17 cellular contexts compared by ENCODE assay signal in genomic region chr3:128685001-128685726, GRCh38. TPM values are rescaled to one million over a fixed set of nuclear protein-coding genes. Genes with fewer than 3 reads are reported as not detected.
A peak's percentile ranks its signal among the peaks of the same experiment; 100 is the strongest.
DNase-seq lines count a peak whose midpoint lies in the region; ATAC-seq and TF ChIP-seq lines count a peak whose summit lies in the region.
"Had no signal": no experiment of that assay in that cellular context is flagged by ENCODE, and none has a peak within 500 bp of the region (broad histone marks: within the 10 kb centered on the region; RNA-seq: fewer than 3 reads in every experiment).

No MANE protein-coding gene starts in this region.

- no peaks in the 10 kb centered on the region for H3K27me3 ChIP-seq in CD4-positive, alpha-beta T cell (ENCODE audit: control insufficient read depth, insufficient read depth, low read length)

- peak overlapping the region; percentile 38 for H3K27ac Mint-ChIP-seq in activated CD4-positive, alpha-beta memory T cell treated with anti-CD3 and anti-CD28 coated beads, Interleukin-2, amount 10 ng/mL, durations not matched to agents 7 days and 5 days
- H3K27ac Mint-ChIP-seq in activated CD4-positive, alpha-beta memory T cell treated with anti-CD3 and anti-CD28 coated beads for 36 hours, result no peak overlapping the region
- peak overlapping the region; percentile 56 for H3K27ac Mint-ChIP-seq in CD4-positive, alpha-beta T cell
- H3K27ac Mint-ChIP-seq in activated naive CD8-positive, alpha-beta T cell treated with anti-CD3 and anti-CD28 coated beads, Interleukin-2, amount 50 U/mL, for 24 hours, result peak overlapping the region; percentile 2

- H3K27me3 Mint-ChIP-seq in activated CD4-positive, alpha-beta memory T cell treated with anti-CD3 and anti-CD28 coated beads, Interleukin-2, amount 10 ng/mL, durations not matched to agents 7 days and 5 days, result no peaks in the 10 kb centered on the region
- H3K27me3 Mint-ChIP-seq in activated CD4-positive, alpha-beta memory T cell treated with anti-CD3 and anti-CD28 coated beads for 36 hours, result no peaks in the 10 kb centered on the region
- no peaks in the 10 kb centered on the region for H3K27me3 Mint-ChIP-seq in CD4-positive, alpha-beta T cell
- H3K27me3 Mint-ChIP-seq in activated naive CD8-positive, alpha-beta T cell treated with anti-CD3 and anti-CD28 coated beads, Interleukin-2, amount 50 U/mL, for 24 hours, result peaks cover 2% of the 10 kb centered on the region
- H3K27me3 Mint-ChIP-seq: CD4-positive, alpha-beta memory T cell had no signal

- no peak overlapping the region for H3K4me3 Mint-ChIP-seq in activated CD4-positive, alpha-beta memory T cell treated with anti-CD3 and anti-CD28 coated beads, Interleukin-2, amount 10 ng/mL, durations not matched to agents 7 days and 5 days
- no peak overlapping the region for H3K4me3 Mint-ChIP-seq in activated CD4-positive, alpha-beta memory T cell treated with anti-CD3 and anti-CD28 coated beads for 36 hours
- H3K4me3 Mint-ChIP-seq in CD4-positive, alpha-beta T cell, result peak overlapping the region; percentile 23
- no peak overlapping the region for H3K4me3 Mint-ChIP-seq in activated naive CD8-positive, alpha-beta T cell treated with anti-CD3 and anti-CD28 coated beads, Interleukin-2, amount 50 U/mL, for 24 hours

- ATAC-seq in CD4-positive, alpha-beta T cell (ENCODE audit: poor library complexity), result no peak
- no peak for ATAC-seq in activated naive CD8-positive, alpha-beta T cell treated with anti-CD3 and anti-CD28 coated beads, Interleukin-2, amount 50 U/mL, for 24 hours
- ATAC-seq in HG03039 (IDR thresholded peaks at IDR 0.05; ENCODE audit: unreplicated experiment), result no peak
- ATAC-seq: SK-N-SH treated with all-trans-retinoic acid at 6 μM for 48 hours had no signal

- no peak for TF ChIP-seq CTCF in CD4-positive, alpha-beta T cell (IDR thresholded peaks at IDR 0.05)

- H3K36me3 Mint-ChIP-seq in activated CD4-positive, alpha-beta memory T cell treated with anti-CD3 and anti-CD28 coated beads, Interleukin-2, amount 10 ng/mL, durations not matched to agents 7 days and 5 days (ENCODE audit: low read depth), result no peaks in the 10 kb centered on the region
- no peaks in the 10 kb centered on the region for H3K36me3 Mint-ChIP-seq in activated CD4-positive, alpha-beta memory T cell treated with anti-CD3 and anti-CD28 coated beads for 36 hours
- no peaks in the 10 kb centered on the region for H3K36me3 Mint-ChIP-seq in CD4-positive, alpha-beta T cell (ENCODE audit: low read depth)
- peaks cover 3% of the 10 kb centered on the region for H3K36me3 Mint-ChIP-seq in activated naive CD8-positive, alpha-beta T cell treated with anti-CD3 and anti-CD28 coated beads, Interleukin-2, amount 50 U/mL, for 24 hours (ENCODE audit: low read depth)

- intact Hi-C loops in activated CD4-positive, alpha-beta memory T cell treated with anti-CD3 and anti-CD28 coated beads for 36 hours (cut with micrococcal nuclease), result no loop called here
- intact Hi-C loops in CD4-positive, alpha-beta T cell (cut with DNase I, micrococcal nuclease), result no loop called here
- intact Hi-C loops in posterior vena cava (cut with DNase I), result loop anchor here (10.0 kb wide), 1 partner anchor 110 kb away; no protein-coding TSS in a partner anchor

- H3K9me3 ChIP-seq in CD4-positive, alpha-beta T cell (ENCODE audit: control insufficient read depth, low read length), result no peaks in the 10 kb centered on the region

- POLR2A ChIA-PET in activated CD4-positive, alpha-beta memory T cell treated with anti-CD3 and anti-CD28 coated beads, Interleukin-2, amount 10 ng/mL, durations not matched to agents 7 days and 5 days (lab: Charles Lee), result no interaction called here
- POLR2A ChIA-PET in activated CD4-positive, alpha-beta memory T cell treated with anti-CD3 and anti-CD28 coated beads for 36 hours (lab: Charles Lee), result interaction anchor here (0.6 kb wide), 1 partner anchor 75 kb away, joined by 3 read pairs; no protein-coding TSS in a partner anchor
- POLR2A ChIA-PET in CD4-positive, alpha-beta T cell (lab: Charles Lee), result interaction anchor here (0.6 to 1.3 kb wide), 3 partner anchors 30 to 103 kb away, joined by 3 read pairs; no protein-coding TSS in a partner anchor

- H3K9me3 Mint-ChIP-seq in activated CD4-positive, alpha-beta memory T cell treated with anti-CD3 and anti-CD28 coated beads, Interleukin-2, amount 10 ng/mL, durations not matched to agents 7 days and 5 days, result no peaks in the 10 kb centered on the region
- no peaks in the 10 kb centered on the region for H3K9me3 Mint-ChIP-seq in activated CD4-positive, alpha-beta memory T cell treated with anti-CD3 and anti-CD28 coated beads for 36 hours
- H3K9me3 Mint-ChIP-seq in CD4-positive, alpha-beta T cell, result no peaks in the 10 kb centered on the region
- no peaks in the 10 kb centered on the region for H3K9me3 Mint-ChIP-seq in activated naive CD8-positive, alpha-beta T cell treated with anti-CD3 and anti-CD28 coated beads, Interleukin-2, amount 50 U/mL, for 24 hours

- CTCF ChIA-PET in activated CD4-positive, alpha-beta memory T cell treated with anti-CD3 and anti-CD28 coated beads, Interleukin-2, amount 10 ng/mL, durations not matched to agents 7 days and 5 days (lab: Charles Lee), result interaction anchor here (1.0 to 1.6 kb wide), 2 partner anchors 110 kb away, joined by 3 to 4 read pairs; no protein-coding TSS in a partner anchor
- CTCF ChIA-PET in activated CD4-positive, alpha-beta memory T cell treated with anti-CD3 and anti-CD28 coated beads for 36 hours (lab: Charles Lee), result no interaction called here
- CTCF ChIA-PET in CD4-positive, alpha-beta T cell (lab: Charles Lee), result interaction anchor here (1.5 kb wide), 1 partner anchor 161 kb away, joined by 7 read pairs; no protein-coding TSS in a partner anchor

- H3K4me1 Mint-ChIP-seq in activated CD4-positive, alpha-beta memory T cell treated with anti-CD3 and anti-CD28 coated beads, Interleukin-2, amount 10 ng/mL, durations not matched to agents 7 days and 5 days, result peaks cover 30% of the 10 kb centered on the region
- H3K4me1 Mint-ChIP-seq in activated CD4-positive, alpha-beta memory T cell treated with anti-CD3 and anti-CD28 coated beads for 36 hours (ENCODE audit: low read depth), result peaks cover 18% of the 10 kb centered on the region
- peaks cover 25% of the 10 kb centered on the region for H3K4me1 Mint-ChIP-seq in CD4-positive, alpha-beta T cell (ENCODE audit: low read depth)
- H3K4me1 Mint-ChIP-seq in activated naive CD8-positive, alpha-beta T cell treated with anti-CD3 and anti-CD28 coated beads, Interleukin-2, amount 50 U/mL, for 24 hours, result peaks cover 32% of the 10 kb centered on the region

- H3K27ac ChIP-seq in CD4-positive, alpha-beta T cell (ENCODE audit: low read depth, low read length), result no peak overlapping the region
- H3K27ac ChIP-seq: GM23248 had no signal

- no peak for DNase-seq in activated CD4-positive, alpha-beta memory T cell treated with anti-CD3 and anti-CD28 coated beads, Interleukin-2, amount 10 ng/mL, durations not matched to agents 7 days and 5 days
- DNase-seq in activated CD4-positive, alpha-beta memory T cell treated with anti-CD3 and anti-CD28 coated beads for 36 hours, result no peak
- no peak for DNase-seq in CD4-positive, alpha-beta T cell
- DNase-seq in activated naive CD8-positive, alpha-beta T cell treated with anti-CD3 and anti-CD28 coated beads, Interleukin-2, amount 50 U/mL, for 24 hours, result no peak
- DNase-seq in posterior vena cava (ENCODE audit: low spot score), result peak; percentile 26
- no peak for DNase-seq in activated gamma-delta T cell treated with Interleukin-2 at 50 U/mL for 16 hours
- DNase-seq in NCI-H2107 treated with DMSO at 0.1 percent for 48 hours (lab: John Stamatoyannopoulos, UW; ENCODE audit: unreplicated experiment), result no peak
- DNase-seq: CD4-positive, alpha-beta memory T cell; DMS79; GM23248; HCEC 1CT; NCI-H1417; NCI-H1930; NCI-H510A treated with DMSO at 0.1 percent for 48 hours; Right ventricle myocardium superior had no signal

RNA-seq across cellular contexts. Expression of gene RPN1, which starts 34.5 kb away (rescaled TPM):
- 100 to 1,000 TPM; 190 to 192 TPM for total RNA-seq in activated CD4-positive, alpha-beta memory T cell treated with anti-CD3 and anti-CD28 coated beads, Interleukin-2, amount 10 ng/mL, durations not matched to agents 7 days and 5 days
- 100 to 1,000 TPM; 166 to 168 TPM for total RNA-seq in activated CD4-positive, alpha-beta memory T cell treated with anti-CD3 and anti-CD28 coated beads for 36 hours
- total RNA-seq in CD4-positive, alpha-beta T cell, result 10 to 100 TPM; 67.7 to 72.6 TPM
- 100 to 1,000 TPM; 144 to 155 TPM for total RNA-seq in posterior vena cava

RNA-seq across cellular contexts. Expression of gene RAB7A, which starts 40.8 kb away (rescaled TPM):
- 100 to 1,000 TPM; 213 to 225 TPM for total RNA-seq in activated CD4-positive, alpha-beta memory T cell treated with anti-CD3 and anti-CD28 coated beads, Interleukin-2, amount 10 ng/mL, durations not matched to agents 7 days and 5 days
- total RNA-seq in activated CD4-positive, alpha-beta memory T cell treated with anti-CD3 and anti-CD28 coated beads for 36 hours, result 100 to 1,000 TPM; 264 to 272 TPM
- total RNA-seq in CD4-positive, alpha-beta T cell, result 100 to 1,000 TPM; 113 to 121 TPM
- total RNA-seq in posterior vena cava, result 100 to 1,000 TPM; 207 to 216 TPM

Comparison
In these comparisons a context has a peak if more than half of its experiments do, and no peak if none do; other contexts are left out.
1. intact Hi-C loops: an anchor here in posterior vena cava (10.0 kb wide); none called in activated CD4-positive, alpha-beta memory T cell treated with anti-CD3 and anti-CD28 coated beads for 36 hours and CD4-positive, alpha-beta T cell.